Comparison of ENCODE assay signal across 8 cellular contexts in genomic region chr5:129459485-129460120, GRCh38. TPM values are rescaled to one million over a fixed set of nuclear protein-coding genes. Genes with fewer than 3 reads are reported as not detected.
DNase-seq lines count a peak whose midpoint lies in the region; ATAC-seq and TF ChIP-seq lines count a peak whose summit lies in the region.

No MANE protein-coding gene starts in this region.

- H3K4me3 ChIP-seq in GM23338 (peak overlapping the region; percentile 87), ascending aorta (peak overlapping the region; percentile 51 to 64), iPS DF 6.9 (ENCODE audit: low read length) (peak overlapping the region; percentile 61; the same call in 1 of the 2 replicates), OCI-LY7 (ENCODE audit: low read depth, low read length, poor library complexity, severe bottlenecking) (no peak overlapping the region)

- H3K27me3 ChIP-seq in GM23338 (ENCODE audit: insufficient read depth) (peaks cover 16% of the 10 kb centered on the region; the same call in 1 of the 2 replicates), ascending aorta (no peaks in the 10 kb centered on the region), iPS DF 6.9 (ENCODE audit: control insufficient read depth, insufficient read depth, low read length) (no peaks in the 10 kb centered on the region)

- intact Hi-C loops in ascending aorta (cut with DNase I) (no loop called here), sciatic nerve (cut with DNase I) (no loop called here), OCI-LY7 (cut with micrococcal nuclease; ENCODE audit: unreplicated experiment) (no loop called here)

- H3K36me3 ChIP-seq in GM23338 (ENCODE audit: insufficient read depth) (no peaks in the 10 kb centered on the region), ascending aorta (no peaks in the 10 kb centered on the region), iPS DF 6.9 (ENCODE audit: control insufficient read depth, insufficient read depth, low read length) (no peaks in the 10 kb centered on the region), OCI-LY7 (ENCODE audit: insufficient read depth, low read length) (no peaks in the 10 kb centered on the region)

- peak overlapping the region; percentile 83 for H3K4me3 Mint-ChIP-seq in GM23338

- H3K9me3 ChIP-seq in ascending aorta (no peaks in the 10 kb centered on the region), iPS DF 6.9 (ENCODE audit: control insufficient read depth, insufficient read depth, low read length) (no peaks in the 10 kb centered on the region), OCI-LY7 (ENCODE audit: low read length) (no peaks in the 10 kb centered on the region)

- WGBS in iPS DF 6.9 (ENCODE audit: insufficient coverage, insufficient read length) = no CpG with 5 or more reads among the region's 37 CpGs

- peaks cover 51% of the 10 kb centered on the region for H3K4me1 Mint-ChIP-seq in GM23338

- BruUV-seq in OCI-LY7 (replicated peaks; lab: Mats Ljungman, UMichigan) = no TSS peak

- DNase-seq in GM23338 (ENCODE audit: low spot score) = peak; percentile 86
- peak in 1 of 2 donors; percentile 61 for DNase-seq in ascending aorta (ENCODE audit: low spot score in 2 of 2)
- peak; percentile 74 for DNase-seq in iPS DF 6.9 (ENCODE audit: low read depth, low spot score)
- DNase-seq in sciatic nerve (ENCODE audit: low spot score) = no peak
- no peak for DNase-seq in OCI-LY7 (ENCODE audit: low spot score)
- DNase-seq in middle frontal gyrus (ENCODE audit: extremely low spot score, low spot score) = no peak
- DNase-seq in T-helper 1 cell = no peak
- DNase-seq in NCI-H1436 treated with DMSO at 0.1 percent for 48 hours (lab: John Stamatoyannopoulos, UW) = no peak

- H3K9me3 Mint-ChIP-seq in GM23338 = peaks cover 4% of the 10 kb centered on the region; the same call in 1 of the 3 replicates

- H3K9me2 ChIP-seq in GM23338 (ENCODE audit: insufficient read depth) = no peaks in the 10 kb centered on the region
- H3K9me2 ChIP-seq in OCI-LY7 (ENCODE audit: insufficient read depth, low read length) = no peaks in the 10 kb centered on the region

- H3K27ac Mint-ChIP-seq in GM23338 = peak overlapping the region; percentile 97

- H3K36me3 Mint-ChIP-seq in GM23338 (ENCODE audit: low read depth) = peaks cover 22% of the 10 kb centered on the region

- H4K20me1 ChIP-seq in GM23338 (replicated peaks; ENCODE audit: insufficient read depth) (0 out of 2 replicates have a peak, but pooled peaks cover 14% of the 10 kb centered on the region), OCI-LY7 (ENCODE audit: insufficient read depth, low read length) (no peaks in the 10 kb centered on the region)

- 0 out of 2 replicates have a peak, but pooled peaks cover 4% of the 10 kb centered on the region for H3F3A ChIP-seq in GM23338 (replicated peaks; ENCODE audit: low read depth)

- ATAC-seq in GM23338 (peak; percentile 72), sciatic nerve (peak; percentile 78)

- CTCF ChIA-PET in OCI-LY7 (lab: Charles Lee; ENCODE audit: unreplicated experiment) = no interaction called here

- peaks cover 7% of the 10 kb centered on the region for H3K27me3 Mint-ChIP-seq in GM23338 (ENCODE audit: insufficient read depth, low read depth, poor library complexity)

- TF ChIP-seq CTCF in GM23338 (conservative IDR thresholded peaks at IDR 0.05; ENCODE audit: low read depth in 2 of 2) = no peak
- TF ChIP-seq CTCF in ascending aorta (IDR thresholded peaks at IDR 0.05) = no peak
- no peak for TF ChIP-seq CTCF in OCI-LY7 (conservative IDR thresholded peaks at IDR 0.05; ENCODE audit: low read length)

- H3K27ac ChIP-seq in GM23338 (ENCODE audit: low read depth) (peak overlapping the region; percentile 79), ascending aorta (no peak overlapping the region), iPS DF 6.9 (ENCODE audit: low read length) (no peak overlapping the region), OCI-LY7 (ENCODE audit: low read depth, low read length, poor library complexity, severe bottlenecking) (no peak overlapping the region)

- POLR2A ChIA-PET in OCI-LY7 (lab: Charles Lee) = no interaction called here

- H2AFZ ChIP-seq in GM23338 (peak overlapping the region; percentile 75), OCI-LY7 (ENCODE audit: low read length) (no peak overlapping the region)

- peak overlapping the region; percentile 89 for H3K4me2 ChIP-seq in GM23338
- no peak overlapping the region for H3K4me2 ChIP-seq in OCI-LY7 (ENCODE audit: low read length)

- H3K4me1 ChIP-seq in GM23338 (ENCODE audit: insufficient read depth) (peaks cover 40% of the 10 kb centered on the region), ascending aorta (no peaks in the 10 kb centered on the region), iPS DF 6.9 (ENCODE audit: control insufficient read depth, insufficient read depth, low read length) (no peaks in the 10 kb centered on the region; the same call in 1 of the 2 replicates), OCI-LY7 (ENCODE audit: insufficient read depth, low read length, poor library complexity, severe bottlenecking) (no peaks in the 10 kb centered on the region)

- peaks cover 29% of the 10 kb centered on the region for H3K79me2 ChIP-seq in GM23338 (replicated peaks; ENCODE audit: insufficient read depth)
- H3K79me2 ChIP-seq in OCI-LY7 (ENCODE audit: insufficient read depth, low read depth, low read length) = no peaks in the 10 kb centered on the region

TF ChIP-seq in GM23338, 12 proteins besides CTCF, POLR2A, EP300 and RAD21:
- TF ChIP-seq, protein P1, sequence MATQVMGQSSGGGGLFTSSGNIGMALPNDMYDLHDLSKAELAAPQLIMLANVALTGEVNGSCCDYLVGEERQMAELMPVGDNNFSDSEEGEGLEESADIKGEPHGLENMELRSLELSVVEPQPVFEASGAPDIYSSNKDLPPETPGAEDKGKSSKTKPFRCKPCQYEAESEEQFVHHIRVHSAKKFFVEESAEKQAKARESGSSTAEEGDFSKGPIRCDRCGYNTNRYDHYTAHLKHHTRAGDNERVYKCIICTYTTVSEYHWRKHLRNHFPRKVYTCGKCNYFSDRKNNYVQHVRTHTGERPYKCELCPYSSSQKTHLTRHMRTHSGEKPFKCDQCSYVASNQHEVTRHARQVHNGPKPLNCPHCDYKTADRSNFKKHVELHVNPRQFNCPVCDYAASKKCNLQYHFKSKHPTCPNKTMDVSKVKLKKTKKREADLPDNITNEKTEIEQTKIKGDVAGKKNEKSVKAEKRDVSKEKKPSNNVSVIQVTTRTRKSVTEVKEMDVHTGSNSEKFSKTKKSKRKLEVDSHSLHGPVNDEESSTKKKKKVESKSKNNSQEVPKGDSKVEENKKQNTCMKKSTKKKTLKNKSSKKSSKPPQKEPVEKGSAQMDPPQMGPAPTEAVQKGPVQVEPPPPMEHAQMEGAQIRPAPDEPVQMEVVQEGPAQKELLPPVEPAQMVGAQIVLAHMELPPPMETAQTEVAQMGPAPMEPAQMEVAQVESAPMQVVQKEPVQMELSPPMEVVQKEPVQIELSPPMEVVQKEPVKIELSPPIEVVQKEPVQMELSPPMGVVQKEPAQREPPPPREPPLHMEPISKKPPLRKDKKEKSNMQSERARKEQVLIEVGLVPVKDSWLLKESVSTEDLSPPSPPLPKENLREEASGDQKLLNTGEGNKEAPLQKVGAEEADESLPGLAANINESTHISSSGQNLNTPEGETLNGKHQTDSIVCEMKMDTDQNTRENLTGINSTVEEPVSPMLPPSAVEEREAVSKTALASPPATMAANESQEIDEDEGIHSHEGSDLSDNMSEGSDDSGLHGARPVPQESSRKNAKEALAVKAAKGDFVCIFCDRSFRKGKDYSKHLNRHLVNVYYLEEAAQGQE (IDR thresholded peaks at IDR 0.05; ENCODE audit: unreplicated experiment) = no peak
- TF ChIP-seq POLR2AphosphoS5 (IDR thresholded peaks at IDR 0.05; ENCODE audit: low read depth) = peak; percentile 92

RNA-seq across cellular contexts. Expression of gene ADAMTS19, which starts 0.5 kb away (rescaled TPM):
- 27.4 and 37.9 TPM in 2 replicates for total RNA-seq in GM23338 (2014; rRNA removed; shearing (Covaris generic))
- 5.9 and 6.0 TPM in 2 replicates for polyA plus RNA-seq in GM23338 (2016; fragmentation: Nextera tagmentation; extraction: Ambion mirVana)
- total RNA-seq in ascending aorta (0.32 TPM), sciatic nerve (0.27 TPM), OCI-LY7 (2022) (not detected in 2 replicates)
- not detected in 2 replicates for total RNA-seq in OCI-LY7 (2014; rRNA removed; shearing (Covaris generic))

Comparison
In these comparisons a context has a peak if more than half of its experiments do, and no peak if none do; other contexts are left out.
1. DNase-seq: peak in GM23338 (single experiment) and iPS DF 6.9 (single experiment); none in sciatic nerve (single experiment), OCI-LY7 (single experiment), middle frontal gyrus (single experiment), T-helper 1 cell (0 of 5) and NCI-H1436 treated with DMSO at 0.1 percent for 48 hours (single experiment).
2. RNA of gene ADAMTS19, which starts 0.5 kb away (total RNA-seq): 27.4 to 37.9 TPM in GM23338; 0.32 TPM in ascending aorta (single experiment), 0.27 TPM in sciatic nerve (single experiment) and not detected in OCI-LY7; every median in the first group is over 10 times any median in the second.